Comparison of ENCODE assay signal across 17 cellular contexts in genomic region chr22:49404020-49404419, GRCh38.
"Had no signal": no experiment of that assay in that cellular context is flagged by ENCODE, and none has a peak within 500 bp of the region (broad histone marks: within the 10 kb centered on the region; RNA-seq: fewer than 3 reads in every experiment).

No MANE protein-coding gene starts in this region.

- H3K4me1 ChIP-seq: pancreas, SJSA1, upper lobe of left lung had no signal

- H3K27me3 ChIP-seq: cardiac muscle cell, pancreas, SJSA1, upper lobe of left lung had no signal

- H3K36me3 ChIP-seq: cardiac muscle cell, pancreas, SJSA1, upper lobe of left lung had no signal

- H3K9me3 ChIP-seq: pancreas, upper lobe of left lung had no signal

- H3K4me3 ChIP-seq: cardiac muscle cell, pancreas, SJSA1, upper lobe of left lung had no signal

- H3K27ac ChIP-seq: cardiac muscle cell, pancreas, SJSA1, upper lobe of left lung had no signal

- ATAC-seq: pancreas; stimulated activated naive CD8-positive, alpha-beta T cell treated with anti-CD3 and anti-CD28 coated beads, Interleukin-15, amount 100 ng/mL, for 72 hours had no signal

- DNase-seq: activated CD4-positive, alpha-beta T cell treated with anti-CD3 and anti-CD28 coated beads, Interleukin-2, amount 10 ng/mL, durations not matched to agents 7 days and 5 days; activated naive CD4-positive, alpha-beta T cell; activated naive CD8-positive, alpha-beta T cell treated with anti-CD3 and anti-CD28 coated beads for 36 hours; activated T-cell treated with anti-CD3 and anti-CD28 coated beads for 4 hours; amniotic stem cell; erythroblast; foreskin melanocyte; glutamatergic neuron; hippocampal formation; mammary epithelial cell; naive B cell; stimulated activated CD4-positive, alpha-beta T cell treated with anti-CD3 and anti-CD28 coated beads, Interleukin-2, amount 100 ng/mL, for 24 hours; stimulated activated naive CD8-positive, alpha-beta T cell treated with anti-CD3 and anti-CD28 coated beads, Interleukin-15, amount 100 ng/mL, for 72 hours had no signal
